ENCODE assay signal across 8 cellular contexts in genomic region chr10:79981673-79982485, GRCh38. TPM values are rescaled to one million over a fixed set of nuclear protein-coding genes. Genes with fewer than 3 reads are reported as not detected.
DNase-seq lines count a peak whose midpoint lies in the region; ATAC-seq and TF ChIP-seq lines count a peak whose summit lies in the region.

No MANE protein-coding gene starts in this region.

- peak; percentile 8 for TF ChIP-seq CTCF in lower lobe of right lung (IDR thresholded peaks at IDR 0.05)
- peak in 1 of 2 donors; percentile 15 for TF ChIP-seq CTCF in suprapubic skin (IDR thresholded peaks at IDR 0.05)

- peak; percentile 77 for DNase-seq in D341Med (ENCODE audit: low spot score)
- peak; percentile 25 for DNase-seq in SK-N-DZ (ENCODE audit: low spot score)
- peak; percentile 73 for DNase-seq in ecto neural progenitor cell (ENCODE audit: low spot score)
- DNase-seq in lower lobe of right lung, result peak; percentile 87
- DNase-seq in suprapubic skin (ENCODE audit: low spot score in 2 of 2), result peak in 1 of 2 donors; percentile 75
- no peak for DNase-seq in epidermal melanocyte (ENCODE audit: insufficient read length, low spot score)
- no peak for DNase-seq in stimulated activated naive CD4-positive, alpha-beta T cell treated with Interleukin-2 at 50 U/mL for 16 hours (lab: John Stamatoyannopoulos, UW)

- H3K36me3 ChIP-seq in HUES6 (ENCODE audit: control insufficient read depth, insufficient read depth, low read length) (no peaks in the 10 kb centered on the region), lower lobe of right lung (no peaks in the 10 kb centered on the region), suprapubic skin (no peaks in the 10 kb centered on the region)

- H3K9ac ChIP-seq in HUES6 (ENCODE audit: low read length), result peak overlapping the region; percentile 67

- ATAC-seq in lower lobe of right lung, result peak; percentile 85 to 86

- no peaks in the 10 kb centered on the region for H3K9me3 ChIP-seq in HUES6 (ENCODE audit: control insufficient read depth, insufficient read depth, low read depth, low read length)
- peaks cover 2% of the 10 kb centered on the region for H3K9me3 ChIP-seq in lower lobe of right lung
- H3K9me3 ChIP-seq in suprapubic skin, result no peaks in the 10 kb centered on the region

- peaks cover 11% of the 10 kb centered on the region for H3K4me1 ChIP-seq in HUES6 (ENCODE audit: control insufficient read depth, insufficient read depth, low read length)
- peaks cover 17% of the 10 kb centered on the region for H3K4me1 ChIP-seq in lower lobe of right lung
- H3K4me1 ChIP-seq in suprapubic skin, result peaks cover 44% of the 10 kb centered on the region

- H3K4me3 ChIP-seq in HUES6 (ENCODE audit: low read depth, low read length) (peak overlapping the region; percentile 90), lower lobe of right lung (peak overlapping the region; percentile 70), suprapubic skin (peak overlapping the region; percentile 79)

- peaks cover 42% of the 10 kb centered on the region for H3K27me3 ChIP-seq in HUES6 (ENCODE audit: control insufficient read depth, insufficient read depth, low read length)
- H3K27me3 ChIP-seq in lower lobe of right lung (ENCODE audit: low read depth), result peaks cover 13% of the 10 kb centered on the region
- peaks cover 3% of the 10 kb centered on the region for H3K27me3 ChIP-seq in suprapubic skin

- H3K27ac ChIP-seq in HUES6 (ENCODE audit: low read depth, low read length) (no peak overlapping the region), lower lobe of right lung (peak overlapping the region; percentile 92), suprapubic skin (peak overlapping the region; percentile 89)

- intact Hi-C loops in lower lobe of right lung (cut with DNase I), result no loop called here

- TF ChIP-seq POLR2A in suprapubic skin (IDR thresholded peaks at IDR 0.05), result no peak

- TF ChIP-seq EP300 in suprapubic skin (IDR thresholded peaks at IDR 0.05), result no peak

- whole genome bisulfite sequencing in suprapubic skin, result 2% methylated on average over 13 of the region's 84 CpGs

RNA-seq across cellular contexts. Expression of gene SFTPD, which starts 33.0 kb away (rescaled TPM):
- not detected in 2 replicates for polyA plus RNA-seq in SK-N-DZ (2014; cell fraction: cytosol; rRNA removed)
- not detected in 2 replicates for polyA plus RNA-seq in SK-N-DZ (2014; cell fraction: nucleus; rRNA removed)
- 630 TPM for total RNA-seq in lower lobe of right lung
- 1 to 10 TPM in 3 of 4 donors, not detected in 1; 2.7 to 4.7 (median 3.0) TPM for total RNA-seq in suprapubic skin

Comparison
In these comparisons a context has a peak if more than half of its experiments do, and no peak if none do; other contexts are left out.
1. DNase-seq: peak in D341Med (single experiment), SK-N-DZ (single experiment), ecto neural progenitor cell (single experiment) and lower lobe of right lung (single experiment); none in epidermal melanocyte (single experiment) and stimulated activated naive CD4-positive, alpha-beta T cell treated with Interleukin-2 at 50 U/mL for 16 hours (single experiment).
2. RNA of gene SFTPD, which starts 33.0 kb away (total RNA-seq): 630 TPM in lower lobe of right lung (single experiment); 2.7 to 4.7 TPM in suprapubic skin; every median in the first group is over 100 times any median in the second.
3. Peak in every context shown above with its lines, with median percentiles within 50 percentile points of each other: H3K4me3 ChIP-seq.